In genomic region chr3:31562525-31562924, GRCh38 we compare ENCODE assay signal across 11 cellular contexts.
DNase-seq lines count a peak whose midpoint lies in the region; ATAC-seq and TF ChIP-seq lines count a peak whose summit lies in the region.
"Had no signal": no experiment of that assay in that cellular context is flagged by ENCODE, and none has a peak within 500 bp of the region (broad histone marks: within the 10 kb centered on the region; RNA-seq: fewer than 3 reads in every experiment).

No MANE protein-coding gene starts in this region.

- DNase-seq in GM12864 (ENCODE audit: low read depth) (no peak), RWPE2 (ENCODE audit: low spot score) (peak; percentile 45), nephron progenitor cell (peak; percentile 15), caudate nucleus (lab: John Stamatoyannopoulos, UW) (no peak), NCI-H510A (lab: John Stamatoyannopoulos, UW) (no peak)
- DNase-seq in activated naive CD8-positive, alpha-beta T cell treated with anti-CD3 and anti-CD28 coated beads, Interleukin-2, amount 50 U/mL, for 24 hours: peak; percentile 18
- DNase-seq in activated CD4-positive, CD25-positive, alpha-beta regulatory T cell treated with anti-CD3 and anti-CD28 coated beads, Interleukin-2, amount 50 U/mL, for 72 hours: no peak
- DNase-seq: esophagus squamous epithelium, MG63, WERI-Rb-1 had no signal

- H3K9me3 ChIP-seq in RWPE2 (ENCODE audit: severe bottlenecking): peaks cover 6% of the 10 kb centered on the region

- no peak overlapping the region for H3K4me3 Mint-ChIP-seq in activated naive CD8-positive, alpha-beta T cell treated with anti-CD3 and anti-CD28 coated beads, Interleukin-2, amount 50 U/mL, for 24 hours
- H3K4me3 Mint-ChIP-seq in nephron progenitor cell: no peak overlapping the region

- H3K27ac Mint-ChIP-seq in activated naive CD8-positive, alpha-beta T cell treated with anti-CD3 and anti-CD28 coated beads, Interleukin-2, amount 50 U/mL, for 24 hours: peak overlapping the region; percentile 50
- H3K27ac Mint-ChIP-seq in nephron progenitor cell: peak overlapping the region; percentile 86

- peaks cover 26% of the 10 kb centered on the region for H3K9me3 Mint-ChIP-seq in activated naive CD8-positive, alpha-beta T cell treated with anti-CD3 and anti-CD28 coated beads, Interleukin-2, amount 50 U/mL, for 24 hours
- H3K9me3 Mint-ChIP-seq in nephron progenitor cell: peaks cover 41% of the 10 kb centered on the region

- peaks cover 86% of the 10 kb centered on the region for H3K4me1 Mint-ChIP-seq in activated naive CD8-positive, alpha-beta T cell treated with anti-CD3 and anti-CD28 coated beads, Interleukin-2, amount 50 U/mL, for 24 hours
- H3K4me1 Mint-ChIP-seq in nephron progenitor cell: peaks cover 37% of the 10 kb centered on the region

- H3K27me3 ChIP-seq in RWPE2 (ENCODE audit: insufficient read depth, poor library complexity, severe bottlenecking): no peaks in the 10 kb centered on the region
- H3K27me3 ChIP-seq: esophagus squamous epithelium, MG63 had no signal

- TF ChIP-seq CTCF in GM12864 (IDR thresholded peaks at IDR 0.05; ENCODE audit: low read depth, low read length, missing control alignments) (peak; percentile 1), RWPE2 (IDR thresholded peaks at IDR 0.05; ENCODE audit: poor library complexity, severe bottlenecking) (no peak), nephron progenitor cell (IDR thresholded peaks at IDR 0.05) (peak; percentile 8)

- peaks cover 33% of the 10 kb centered on the region for H3K36me3 Mint-ChIP-seq in activated naive CD8-positive, alpha-beta T cell treated with anti-CD3 and anti-CD28 coated beads, Interleukin-2, amount 50 U/mL, for 24 hours (ENCODE audit: low read depth)
- H3K36me3 Mint-ChIP-seq in nephron progenitor cell (ENCODE audit: low read depth): peaks cover 39% of the 10 kb centered on the region

- H3K27me3 Mint-ChIP-seq in activated naive CD8-positive, alpha-beta T cell treated with anti-CD3 and anti-CD28 coated beads, Interleukin-2, amount 50 U/mL, for 24 hours: no peaks in the 10 kb centered on the region
- H3K27me3 Mint-ChIP-seq in nephron progenitor cell (ENCODE audit: low read depth, poor library complexity): no peaks in the 10 kb centered on the region

- H3K4me3 ChIP-seq in GM12864 (ENCODE audit: low read depth, low read length) (no peak overlapping the region), RWPE2 (ENCODE audit: severe bottlenecking) (no peak overlapping the region)
- H3K4me3 ChIP-seq: esophagus squamous epithelium, MG63 had no signal

- H3K36me3 ChIP-seq in RWPE2 (ENCODE audit: low read depth): no peaks in the 10 kb centered on the region
- H3K36me3 ChIP-seq: esophagus squamous epithelium, MG63, WERI-Rb-1 had no signal

- no peak overlapping the region for H3K27ac ChIP-seq in RWPE2 (ENCODE audit: poor library complexity, severe bottlenecking)
- H3K27ac ChIP-seq in caudate nucleus (ENCODE audit: low read depth, low read length): no peak overlapping the region
- H3K27ac ChIP-seq: esophagus squamous epithelium, WERI-Rb-1 had no signal

- 0 out of 3 replicates have a peak, but pooled peaks have one; percentile 21 for ATAC-seq in RWPE2 (ENCODE audit: low read depth)
- ATAC-seq in activated naive CD8-positive, alpha-beta T cell treated with anti-CD3 and anti-CD28 coated beads, Interleukin-2, amount 50 U/mL, for 24 hours: peak; percentile 22
- no peak for ATAC-seq in HG03139 (IDR thresholded peaks at IDR 0.05; ENCODE audit: unreplicated experiment)

- peaks cover 9% of the 10 kb centered on the region for H3K4me1 ChIP-seq in RWPE2 (ENCODE audit: insufficient read depth, poor library complexity, severe bottlenecking)

Comparison
In these comparisons a context has a peak if more than half of its experiments do, and no peak if none do; other contexts are left out.
1. DNase-seq: peak in RWPE2 (single experiment), activated naive CD8-positive, alpha-beta T cell treated with anti-CD3 and anti-CD28 coated beads, Interleukin-2, amount 50 U/mL, for 24 hours (single experiment) and nephron progenitor cell (single experiment); none in GM12864 (single experiment), caudate nucleus (0 of 61), NCI-H510A (single experiment) and activated CD4-positive, CD25-positive, alpha-beta regulatory T cell treated with anti-CD3 and anti-CD28 coated beads, Interleukin-2, amount 50 U/mL, for 72 hours (single experiment).